Comparison of ENCODE assay signal across 9 cellular contexts in genomic region chr10:86400705-86401587, GRCh38. TPM values are rescaled to one million over a fixed set of nuclear protein-coding genes. Genes with fewer than 3 reads are reported as not detected.
DNase-seq lines count a peak whose midpoint lies in the region; ATAC-seq, FAIRE-seq and TF ChIP-seq lines count a peak whose summit lies in the region.
"Had no signal": no experiment of that assay in that cellular context is flagged by ENCODE, and none has a peak within 500 bp of the region (broad histone marks: within the 10 kb centered on the region; RNA-seq: fewer than 3 reads in every experiment).

No MANE protein-coding gene starts in this region.

- CTCF ChIA-PET in BJ (lab: Yijun Ruan, JAX), result interaction anchor here (0.7 to 3.8 kb wide), 28 partner anchors 10 to 288 kb away, joined by 3 to 56 read pairs (median 4); partner anchors contain the start of gene WAPL
- CTCF ChIA-PET in HepG2 (lab: Yijun Ruan, JAX; ENCODE audit: low intra/inter-chr PET ratio, low total read pairs), result interaction anchor here (2.5 kb wide), 1 partner anchor 184 kb away, joined by 43 read pairs; no protein-coding TSS in a partner anchor

- H4K20me1 ChIP-seq in HepG2 (ENCODE audit: insufficient read depth, low read length), result no peaks in the 10 kb centered on the region

- peaks cover 2% of the 10 kb centered on the region; the same call in 1 of the 2 replicates for H3K27me3 ChIP-seq in BJ (ENCODE audit: control insufficient read depth, insufficient read depth, low read length)
- H3K27me3 ChIP-seq in HepG2 (ENCODE audit: control insufficient read depth in 1 of 2, insufficient read depth in 2 of 2, low read length in 2 of 2), result 0 out of 5 replicates have a peak, but pooled peaks cover 0 to 4% of the 10 kb centered on the region in 2 experiments

- TSS peak; percentile 56 for BruUV-seq in HepG2 (replicated peaks; lab: Mats Ljungman, UMichigan)

- in situ Hi-C loops in HepG2 (cut with HindIII; ENCODE audit: extremely low pct_ligation_motif_present, low pct_unique_long_range_greater_than_20kb), result loop anchor here (5.0 kb wide), 1 partner anchor 36 kb away; no protein-coding TSS in a partner anchor

- peak overlapping the region; percentile 59 for H3K4me3 ChIP-seq in BJ (ENCODE audit: low read depth, low read length)
- H3K4me3 ChIP-seq in WI38 (ENCODE audit: low read depth, low read length), result peak overlapping the region; percentile 70
- peak overlapping the region; percentile 66 to 67 for H3K4me3 ChIP-seq in cardiac fibroblast (replicated peaks in 1 of 2; ENCODE audit: low read depth in 2 of 2, low read length in 2 of 2)
- H3K4me3 ChIP-seq in HepG2 (replicated peaks in 1 of 3; ENCODE audit: insufficient read depth in 1 of 3, low read depth in 2 of 3, low read length in 3 of 3), result peak overlapping the region; percentile 71 to 88 (median 80)

- POLR2A ChIA-PET in BJ (lab: Charles Lee), result interaction anchor here (0.6 kb wide), 2 partner anchors 79 to 538 kb away, joined by 4 to 5 read pairs; no protein-coding TSS in a partner anchor
- POLR2A ChIA-PET in HepG2 (lab: Yijun Ruan, JAX), result interaction anchor here (0.6 to 4.7 kb wide), 20 partner anchors 8 to 185 kb away, joined by 3 to 79 read pairs (median 4); partner anchors contain the start of gene WAPL

- DNase-seq in BJ (ENCODE audit: low read depth) (no peak), cardiac fibroblast (ENCODE audit: low read depth in 2 of 2) (peak; percentile 38 to 46), HepG2 (ENCODE audit: low spot score) (peak; percentile 27), OCI-M2 (lab: John Stamatoyannopoulos, UW; ENCODE audit: unreplicated experiment) (no peak)
- DNase-seq in stimulated activated CD4-positive, alpha-beta T cell treated with anti-CD3 and anti-CD28 coated beads, Interleukin-4, amount 100 ng/mL, for 48 hours (ENCODE audit: low read depth in 2 of 2), result peak; percentile 62 to 66

- H3K9ac ChIP-seq in HepG2 (ENCODE audit: insufficient read depth, low read depth, low read length), result peak overlapping the region; percentile 90

- H3K9me3 ChIP-seq in HepG2 (ENCODE audit: low read length), result no peaks in the 10 kb centered on the region

- H3K36me3 ChIP-seq in BJ (ENCODE audit: control insufficient read depth, insufficient read depth, low read length) (no peaks in the 10 kb centered on the region), HepG2 (replicated peaks in 1 of 2; ENCODE audit: control insufficient read depth in 1 of 2, insufficient read depth in 2 of 2, low read length in 2 of 2) (no peaks in the 10 kb centered on the region)

- ATAC-seq in GM19351 (IDR thresholded peaks at IDR 0.05; ENCODE audit: unreplicated experiment), result peak; percentile 42
- ATAC-seq in HG03457 (IDR thresholded peaks at IDR 0.05; ENCODE audit: unreplicated experiment), result peak; percentile 31
- ATAC-seq in HepG2, result peak; percentile 39

- FAIRE-seq in HepG2 (lab: Jason Lieb, UNC), result no peak

- peaks cover 28% of the 10 kb centered on the region for H3K4me1 ChIP-seq in HepG2 (ENCODE audit: insufficient read depth, low read length)

- WGBS in HepG2 (ENCODE audit: low lambda C conversion rate), result 2% methylated on average over 17 of the region's 76 CpGs

- peak overlapping the region; percentile 90 for H3K4me2 ChIP-seq in HepG2 (ENCODE audit: low read depth, low read length)

- peaks cover 4% of the 10 kb centered on the region for H3K79me2 ChIP-seq in HepG2 (ENCODE audit: insufficient read depth, low read length)

- TF ChIP-seq EP300 in HepG2 (IDR thresholded peaks at IDR 0.05; ENCODE audit: low read depth in 2 of 2, low read length in 2 of 2) (no peak), HepG2 (CRISPR knock-in tag; IDR thresholded peaks at IDR 0.05; ENCODE audit: borderline replicate concordance) (no peak; the same call in 1 of the 2 replicates)

- no peak overlapping the region for H2AFZ ChIP-seq in HepG2 (ENCODE audit: low read length)

- TF ChIP-seq RAD21 in HepG2 (CRISPR knock-in tag; IDR thresholded peaks at IDR 0.05), result no peak

- H3K27ac ChIP-seq in HepG2 (ENCODE audit: extremely low read length, insufficient read depth, low read length), result peak overlapping the region; percentile 74

- peak; percentile 47; the same call in 1 of the 2 replicates for TF ChIP-seq CTCF in BJ (IDR thresholded peaks at IDR 0.05; ENCODE audit: insufficient read depth, low read depth, low read length)
- TF ChIP-seq CTCF in WI38 (IDR thresholded peaks at IDR 0.05; ENCODE audit: low read depth, low read length), result no peak
- TF ChIP-seq CTCF in cardiac fibroblast (IDR thresholded peaks at IDR 0.05; ENCODE audit: low read depth, low read length), result peak; percentile 33
- TF ChIP-seq CTCF in HepG2 (CRISPR knock-in tag; IDR thresholded peaks at IDR 0.05), result peak; percentile 35; the same call in 1 of the 2 replicates

- intact Hi-C loops in HepG2 (cut with micrococcal nuclease; ENCODE audit: unreplicated experiment), result loop anchor here (1.0 to 2.0 kb wide), 5 partner anchors 9 to 184 kb away; partner anchors contain the start of gene WAPL

- 0 out of 4 replicates have a peak, but pooled peaks of 1 of the 2 experiments have one; percentile 12 for TF ChIP-seq POLR2A in HepG2 (IDR thresholded peaks at IDR 0.05; ENCODE audit: insufficient read depth in 1 of 2, low read depth in 2 of 2, low read length in 2 of 2)

TF ChIP-seq in HepG2, 621 proteins besides CTCF, POLR2A, EP300 and RAD21 (continues in another document):
- TF ChIP-seq ZSCAN9 (CRISPR knock-in tag; IDR thresholded peaks at IDR 0.05; ENCODE audit: borderline replicate concordance) (no peak), FOXA3 (CRISPR knock-in tag; IDR thresholded peaks at IDR 0.05) (0 out of 2 replicates have a peak, but pooled peaks have one; percentile 1), FOXP1 (IDR thresholded peaks at IDR 0.05) (no peak), FOXP1 (CRISPR knock-in tag; IDR thresholded peaks at IDR 0.05) (no peak), ZBTB1 (CRISPR knock-in tag; IDR thresholded peaks at IDR 0.05; ENCODE audit: borderline replicate concordance) (no peak), NR2C2 (CRISPR knock-in tag; IDR thresholded peaks at IDR 0.05; ENCODE audit: borderline replicate concordance) (no peak), ZNF274 (CRISPR knock-in tag; IDR thresholded peaks at IDR 0.05) (peak; percentile 5; the same call in 1 of the 2 replicates), FOXC1 (CRISPR knock-in tag; IDR thresholded peaks at IDR 0.05; ENCODE audit: borderline replicate concordance) (no peak; the same call in 1 of the 2 replicates), ZNF878 (CRISPR knock-in tag; IDR thresholded peaks at IDR 0.05) (no peak), ZNF639 (CRISPR knock-in tag; conservative IDR thresholded peaks at IDR 0.05) (no peak), SCMH1 (CRISPR knock-in tag; IDR thresholded peaks at IDR 0.05; ENCODE audit: borderline replicate concordance) (no peak), ZNF160 (CRISPR knock-in tag; IDR thresholded peaks at IDR 0.05) (no peak; the same call in 1 of the 2 replicates), PAWR (CRISPR knock-in tag; IDR thresholded peaks at IDR 0.05; ENCODE audit: borderline replicate concordance) (no peak)
- TF ChIP-seq, protein P1, sequence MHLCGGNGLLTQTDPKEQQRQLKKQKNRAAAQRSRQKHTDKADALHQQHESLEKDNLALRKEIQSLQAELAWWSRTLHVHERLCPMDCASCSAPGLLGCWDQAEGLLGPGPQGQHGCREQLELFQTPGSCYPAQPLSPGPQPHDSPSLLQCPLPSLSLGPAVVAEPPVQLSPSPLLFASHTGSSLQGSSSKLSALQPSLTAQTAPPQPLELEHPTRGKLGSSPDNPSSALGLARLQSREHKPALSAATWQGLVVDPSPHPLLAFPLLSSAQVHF (CRISPR knock-in tag; IDR thresholded peaks at IDR 0.05), result no peak
- TF ChIP-seq, protein P2, sequence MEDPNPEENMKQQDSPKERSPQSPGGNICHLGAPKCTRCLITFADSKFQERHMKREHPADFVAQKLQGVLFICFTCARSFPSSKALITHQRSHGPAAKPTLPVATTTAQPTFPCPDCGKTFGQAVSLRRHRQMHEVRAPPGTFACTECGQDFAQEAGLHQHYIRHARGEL (CRISPR knock-in tag; IDR thresholded peaks at IDR 0.05), result no peak

RNA-seq across cellular contexts. Expression of gene GRID1, which starts 34.4 kb away (rescaled TPM):
- polyA plus RNA-seq in BJ (2011; rRNA removed) (0.20 and 0.49 TPM in 2 replicates), HepG2 (2011; rRNA removed) (0.03 and 0.05 TPM in 2 replicates)
- polyA minus RNA-seq in BJ (2011; rRNA and poly(A)+ RNA removed), result 0.85 and 0.87 TPM in 2 replicates
- total RNA-seq in HepG2 (2016; rRNA removed; fragmentation: Illumina TruSeq; extraction: Trizol), result not detected in 2 replicates
- not detected in 2 replicates for total RNA-seq in HepG2 (2016; cell fraction: cytosol; rRNA removed; fragmentation: Illumina TruSeq; extraction: Trizol; ENCODE audit: low read depth)
- not detected in 2 replicates for total RNA-seq in HepG2 (2016; cell fraction: insoluble cytoplasmic fraction; rRNA removed; fragmentation: Illumina TruSeq; extraction: Trizol)
- not detected in 2 replicates for total RNA-seq in HepG2 (2016; cell fraction: membrane; rRNA removed; fragmentation: Illumina TruSeq; extraction: Trizol)
- total RNA-seq in HepG2 (2016; cell fraction: nucleus; rRNA removed; fragmentation: Illumina TruSeq; extraction: Trizol), result not detected in 2 replicates
- 0.01 and 0.03 TPM in 2 replicates for polyA plus RNA-seq in HepG2 (2011; cell fraction: cytosol; rRNA removed)
- polyA plus RNA-seq in HepG2 (2011; cell fraction: nucleus; rRNA removed), result not detected in 2 replicates
- not detected in 2 replicates for polyA plus RNA-seq in HepG2 (2012)
- polyA plus RNA-seq in HepG2 (2016; cell fraction: cytosol; fragmentation: Illumina TruSeq; extraction: Trizol; ENCODE audit: low read depth), result not detected in 2 replicates
- polyA plus RNA-seq in HepG2 (2016; cell fraction: insoluble cytoplasmic fraction; fragmentation: Illumina TruSeq; extraction: Trizol; ENCODE audit: low read depth), result not detected in 2 replicates
- not detected in 2 replicates for polyA plus RNA-seq in HepG2 (2016; cell fraction: membrane; fragmentation: Illumina TruSeq; extraction: Trizol; ENCODE audit: low read depth)
- polyA plus RNA-seq in HepG2 (2016; cell fraction: nucleus; fragmentation: Illumina TruSeq; extraction: Trizol; ENCODE audit: insufficient read depth, low read depth), result not detected in 2 replicates
- 5.3 TPM in 1 of 2 replicates, not detected in the other for polyA minus RNA-seq in HepG2 (2011; rRNA and poly(A)+ RNA removed; ENCODE audit: low replicate concordance)
- not detected in 2 replicates for polyA minus RNA-seq in HepG2 (2011; cell fraction: cytosol; rRNA and poly(A)+ RNA removed)
- 0.25 TPM in 1 of 2 replicates, not detected in the other for polyA minus RNA-seq in HepG2 (2011; cell fraction: nucleus; rRNA and poly(A)+ RNA removed)
- total RNA-seq: T-helper 1 cell treated with Interleukin-12 subunit alpha and Interleukin-12 subunit beta and Interleukin-4 antibody, amounts not matched to agents 30 ng/mL and 1 ng/mL, for 36 hours had no signal

Comparison
In these comparisons a context has a peak if more than half of its experiments do, and no peak if none do; other contexts are left out.
1. DNase-seq: peak in cardiac fibroblast (2 of 2), HepG2 (single experiment) and stimulated activated CD4-positive, alpha-beta T cell treated with anti-CD3 and anti-CD28 coated beads, Interleukin-4, amount 100 ng/mL, for 48 hours (2 of 2); none in BJ (single experiment) and OCI-M2 (single experiment).
2. Peak in every context shown above with its lines, with median percentiles within 50 percentile points of each other: H3K4me3 ChIP-seq and ATAC-seq.